Comparison of ENCODE assay signal across 1 cellular context in genomic region chr7:44973610-44974401, GRCh38.
TF ChIP-seq lines count a peak whose summit lies in the region.

No MANE protein-coding gene starts in this region.

TF ChIP-seq in endothelial cell of umbilical vein, 7 proteins besides CTCF, POLR2A, EP300 and RAD21:
- TF ChIP-seq MYC (IDR thresholded peaks at IDR 0.05; ENCODE audit: low read depth, low read length) (no peak), MAX (IDR thresholded peaks at IDR 0.05; ENCODE audit: insufficient read depth, insufficient read length) (no peak)
TF ChIP-seq in endothelial cell of umbilical vein: peak in this region for 0.
